ENCODE assay signal across 20 cellular contexts in genomic region chr6:86723131-86723530, GRCh38.
"Had no signal": no experiment of that assay in that cellular context is flagged by ENCODE, and none has a peak within 500 bp of the region (broad histone marks: within the 10 kb centered on the region; RNA-seq: fewer than 3 reads in every experiment).

No MANE protein-coding gene starts in this region.

- H3K27me3 ChIP-seq: adrenal gland, ascending aorta, breast epithelium, colonic mucosa, dorsolateral prefrontal cortex, esophagus squamous epithelium, gastrocnemius medialis, neural progenitor cell, right atrium auricular region had no signal

- FAIRE-seq: islet of Langerhans had no signal

- H3K27ac ChIP-seq: adrenal gland, ascending aorta, breast epithelium, colonic mucosa, dorsolateral prefrontal cortex, esophagus squamous epithelium, gastrocnemius medialis, neural progenitor cell, right atrium auricular region, WERI-Rb-1 had no signal

- ATAC-seq: effector memory CD8-positive, alpha-beta T cell; gastrocnemius medialis; naive thymus-derived CD8-positive, alpha-beta T cell; stimulated activated naive CD8-positive, alpha-beta T cell treated with anti-CD3 and anti-CD28 coated beads, Interleukin-15, Interleukin-2, amounts not matched to agents 100 U/mL and 50 U/mL, for 24 hours had no signal

- H3K4me1 ChIP-seq: adrenal gland, ascending aorta, breast epithelium, colonic mucosa, esophagus squamous epithelium, gastrocnemius medialis, neural progenitor cell, right atrium auricular region had no signal

- H3K9me3 ChIP-seq: adrenal gland, ascending aorta, breast epithelium, colonic mucosa, esophagus squamous epithelium, gastrocnemius medialis, right atrium auricular region had no signal

- H2AFZ ChIP-seq: neural progenitor cell had no signal

- H3K4me3 ChIP-seq: adrenal gland, ascending aorta, breast epithelium, colonic mucosa, dorsolateral prefrontal cortex, esophagus squamous epithelium, gastrocnemius medialis, neural progenitor cell, right atrium auricular region had no signal

- H3K36me3 ChIP-seq: adrenal gland, ascending aorta, breast epithelium, colonic mucosa, esophagus squamous epithelium, gastrocnemius medialis, neural progenitor cell, right atrium auricular region, WERI-Rb-1 had no signal

- DNase-seq: activated CD4-positive, alpha-beta T cell treated with anti-CD3 and anti-CD28 coated beads for 1 hour; activated CD4-positive, alpha-beta T cell treated with anti-CD3 and anti-CD28 coated beads, Interleukin-2, amount 50 U/mL, for 1 hour; activated naive CD4-positive, alpha-beta T cell; activated T-cell treated with anti-CD3 and anti-CD28 coated beads, Interleukin-2, amount 50 U/mL, for 24 hours; adrenal gland; colonic mucosa; dorsolateral prefrontal cortex; effector memory CD8-positive, alpha-beta T cell; esophagus squamous epithelium; gastrocnemius medialis; hypothalamus; naive thymus-derived CD8-positive, alpha-beta T cell; stimulated activated CD4-positive, alpha-beta T cell treated with anti-CD3 and anti-CD28 coated beads, Interleukin-4, amount 100 ng/mL, for 4 hours; stimulated activated naive CD8-positive, alpha-beta T cell treated with anti-CD3 and anti-CD28 coated beads, Interleukin-15, Interleukin-2, amounts not matched to agents 100 U/mL and 50 U/mL, for 24 hours; WERI-Rb-1 had no signal

- H3K4me2 ChIP-seq: neural progenitor cell had no signal
